In the genomic region with DNA sequence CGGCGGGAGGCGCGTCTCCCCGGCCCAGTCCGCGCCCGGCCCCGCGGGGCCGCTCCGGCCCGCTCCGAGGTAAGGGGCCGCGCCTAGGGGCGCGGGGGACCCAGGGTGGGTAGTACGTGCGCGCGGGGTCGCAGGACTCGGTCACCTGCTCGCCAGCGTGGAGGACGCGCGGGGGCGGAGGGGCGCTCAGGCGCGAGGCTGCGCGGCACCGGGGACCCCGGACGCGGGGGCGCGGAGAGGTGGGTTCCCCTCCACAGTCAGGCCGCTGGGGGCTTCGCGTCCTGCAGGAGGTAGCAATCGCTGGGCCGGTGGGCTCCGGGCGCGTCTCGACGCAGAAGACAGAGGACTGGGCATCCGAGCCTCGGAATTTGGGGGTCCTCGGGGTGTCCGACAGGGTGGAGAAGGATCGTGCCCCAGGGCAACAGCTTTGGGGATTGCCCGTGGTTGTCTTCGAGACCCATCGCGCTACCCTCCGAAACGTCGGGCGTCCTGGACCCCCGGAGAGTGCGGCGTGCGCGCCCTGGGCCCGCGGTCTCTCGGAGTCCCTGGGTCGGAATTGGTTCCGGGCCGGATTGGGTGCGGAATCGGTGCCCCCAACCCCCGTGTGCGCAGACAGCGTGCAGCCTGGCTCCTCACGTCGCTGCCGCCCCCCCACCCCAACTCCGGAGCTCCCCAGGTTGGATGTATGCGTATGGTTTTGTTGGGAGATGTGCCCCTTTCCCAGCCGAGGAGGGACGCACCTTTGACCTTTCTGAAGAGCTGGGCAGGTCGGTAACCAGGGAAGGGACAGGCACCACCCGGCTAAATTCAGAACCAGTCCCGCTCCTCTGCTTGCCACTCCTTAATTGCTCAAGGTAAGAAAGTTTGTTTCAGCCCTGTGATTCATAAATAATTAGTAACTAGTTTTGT, we compare ENCODE assay signal across 8 cellular contexts. TPM values are rescaled to one million over a fixed set of nuclear protein-coding genes. Genes with fewer than 3 reads are reported as not detected.
DNase-seq lines count a peak whose midpoint lies in the region; ATAC-seq, FAIRE-seq and TF ChIP-seq lines count a peak whose summit lies in the region.

No MANE protein-coding gene starts in this region.

- CTCF ChIA-PET in A549 (lab: Yijun Ruan, JAX) (interaction anchor here (0.6 to 8.9 kb wide), 15 partner anchors 24 to 385 kb away, joined by 3 to 76 read pairs (median 4); no protein-coding TSS in a partner anchor), PC-3 (lab: Charles Lee) (interaction anchor here (0.6 to 1.1 kb wide), 4 partner anchors 53 to 90 kb away, joined by 3 to 8 read pairs (median 4); no protein-coding TSS in a partner anchor)

- H3K27ac ChIP-seq in A549 (peak overlapping the region; percentile 97 to 98), PC-3 (ENCODE audit: low read length) (peak overlapping the region; percentile 73), ectodermal cell (ENCODE audit: insufficient read depth, low read depth, low read length, poor library complexity, severe bottlenecking) (no peak overlapping the region), muscle layer of colon (ENCODE audit: low read depth, low read length) (no peak overlapping the region), substantia nigra (ENCODE audit: low read depth, low read length, poor library complexity, severe bottlenecking) (no peak overlapping the region)

- POLR2A ChIA-PET in A549 (lab: Yijun Ruan, JAX), result interaction anchor here (1.1 to 2.4 kb wide), 4 partner anchors 75 to 181 kb away, joined by 3 to 16 read pairs (median 8); a partner anchor contains a TSS
- POLR2A ChIA-PET in PC-3 (lab: Charles Lee; ENCODE audit: unreplicated experiment), result interaction anchor here (0.6 to 0.7 kb wide), 2 partner anchors 36 to 39 kb away, joined by 9 to 15 read pairs; no protein-coding TSS in a partner anchor

- H3K4me3 ChIP-seq in A549, result peak overlapping the region; percentile 96
- H3K4me3 ChIP-seq in PC-3 (ENCODE audit: low read length), result peak overlapping the region; percentile 93
- H3K4me3 ChIP-seq in ectodermal cell (ENCODE audit: insufficient read depth, low read depth, low read length), result peak overlapping the region; percentile 50
- peak overlapping the region; percentile 58 to 61 for H3K4me3 ChIP-seq in muscle layer of colon (ENCODE audit: low read depth in 1 of 2, low read length in 2 of 2)

- DNase-seq in A549 (ENCODE audit: low read depth in 1 of 2, low spot score in 1 of 2) (no peak), PC-3 (no peak), substantia nigra (lab: John Stamatoyannopoulos, UW) (no peak), epidermal melanocyte (ENCODE audit: insufficient read length, low spot score) (no peak), NCI-H774 (lab: John Stamatoyannopoulos, UW) (no peak)

- peaks cover 41% of the 10 kb centered on the region for H4K20me1 ChIP-seq in PC-3 (ENCODE audit: low read length)

- no peaks in the 10 kb centered on the region for H3K27me3 ChIP-seq in PC-3 (ENCODE audit: low read length)
- H3K27me3 ChIP-seq in ectodermal cell (ENCODE audit: control insufficient read depth, insufficient read depth, low read length, poor library complexity, severe bottlenecking), result peaks cover 70% of the 10 kb centered on the region
- H3K27me3 ChIP-seq in muscle layer of colon (ENCODE audit: control insufficient read depth in 1 of 2, insufficient read depth in 2 of 2, low read length in 2 of 2), result no peaks in the 10 kb centered on the region

- ATAC-seq in A549, result no peak; a peak in 1 of 6 replicates
- ATAC-seq in PC-3, result no peak
- ATAC-seq in HG03432 (IDR thresholded peaks at IDR 0.05; ENCODE audit: unreplicated experiment), result no peak

- no peaks in the 10 kb centered on the region for H3F3A ChIP-seq in PC-3 (ENCODE audit: low read length, unreplicated experiment)

- H3K79me2 ChIP-seq in PC-3 (ENCODE audit: low read length), result peaks cover 63% of the 10 kb centered on the region

- H3K9me3 ChIP-seq in A549 (no peaks in the 10 kb centered on the region), PC-3 (ENCODE audit: low read length) (no peaks in the 10 kb centered on the region), ectodermal cell (ENCODE audit: control insufficient read depth, low read length) (no peaks in the 10 kb centered on the region), muscle layer of colon (ENCODE audit: low read length) (no peaks in the 10 kb centered on the region)

- H3K4me2 ChIP-seq in A549 (peak overlapping the region; percentile 91), PC-3 (ENCODE audit: low read length) (peak overlapping the region; percentile 85)

- H3K9ac ChIP-seq in PC-3 (ENCODE audit: low read length) (peak overlapping the region; percentile 96), muscle layer of colon (ENCODE audit: low read length) (no peak overlapping the region)

- H3K9me2 ChIP-seq in PC-3 (replicated peaks; ENCODE audit: low read length), result no peaks in the 10 kb centered on the region

- 1% methylated on average over 32 of the region's 90 CpGs for WGBS in A549 (ENCODE audit: missing lambda C conversion rate)
- 1% methylated on average over 90 of the region's 90 CpGs for WGBS in ectodermal cell, 2 experiments

- no peak for TF ChIP-seq EP300 in A549 (IDR thresholded peaks at IDR 0.05)

- TF ChIP-seq CTCF in A549 (IDR thresholded peaks at IDR 0.05) (no peak; the same call in 2 of the 3 replicates), PC-3 (conservative IDR thresholded peaks at IDR 0.05; ENCODE audit: low read depth, low read length) (no peak)

- H2AFZ ChIP-seq in PC-3 (ENCODE audit: low read length), result no peak overlapping the region; the same call in 1 of the 2 replicates

- intact Hi-C loops in PC-3 (cut with micrococcal nuclease), result no loop called here

- peaks cover 43% of the 10 kb centered on the region for H3K4me1 ChIP-seq in A549
- H3K4me1 ChIP-seq in PC-3 (ENCODE audit: insufficient read depth, low read length), result peaks cover 44% of the 10 kb centered on the region
- peaks cover 11% of the 10 kb centered on the region for H3K4me1 ChIP-seq in ectodermal cell (ENCODE audit: control insufficient read depth, insufficient read depth, low read length)
- H3K4me1 ChIP-seq in muscle layer of colon (ENCODE audit: insufficient read depth, low read length), result peaks cover 5% of the 10 kb centered on the region

- H3K36me3 ChIP-seq in PC-3 (ENCODE audit: low read depth, low read length), result peaks cover 5% of the 10 kb centered on the region; the same call in 1 of the 2 replicates
- H3K36me3 ChIP-seq in ectodermal cell (ENCODE audit: control insufficient read depth, insufficient read depth, low read length), result no peaks in the 10 kb centered on the region
- H3K36me3 ChIP-seq in muscle layer of colon (ENCODE audit: insufficient read depth, low read length), result no peaks in the 10 kb centered on the region

- no peak for TF ChIP-seq RAD21 in A549 (conservative IDR thresholded peaks at IDR 0.05 in 1 of 2, IDR thresholded peaks at IDR 0.05 in 1 of 2)

- no peak for TF ChIP-seq POLR2A in A549 (IDR thresholded peaks at IDR 0.05; ENCODE audit: low read length)

- no TSS peak for BruUV-seq in PC-3 (replicated peaks; lab: Mats Ljungman, UMichigan)

- no peak for FAIRE-seq in A549 (lab: Jason Lieb, UNC)

TF ChIP-seq in A549, 52 proteins besides CTCF, POLR2A, EP300 and RAD21:
- TF ChIP-seq PHF8 (IDR thresholded peaks at IDR 0.05; ENCODE audit: borderline replicate concordance, low read depth) (peak; percentile 26; the same call in 1 of the 2 replicates), MYC (IDR thresholded peaks at IDR 0.05; ENCODE audit: borderline replicate concordance, low read length) (no peak)
- TF ChIP-seq, protein P1, sequence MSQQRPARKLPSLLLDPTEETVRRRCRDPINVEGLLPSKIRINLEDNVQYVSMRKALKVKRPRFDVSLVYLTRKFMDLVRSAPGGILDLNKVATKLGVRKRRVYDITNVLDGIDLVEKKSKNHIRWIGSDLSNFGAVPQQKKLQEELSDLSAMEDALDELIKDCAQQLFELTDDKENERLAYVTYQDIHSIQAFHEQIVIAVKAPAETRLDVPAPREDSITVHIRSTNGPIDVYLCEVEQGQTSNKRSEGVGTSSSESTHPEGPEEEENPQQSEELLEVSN (IDR thresholded peaks at IDR 0.05; ENCODE audit: borderline replicate concordance, low read depth), result 0 out of 2 replicates have a peak, but pooled peaks have one; percentile 22

RNA-seq across cellular contexts. Expression of a gene that starts 0.7 kb away (rescaled TPM):
- 56.1 and 106 TPM in 2 replicates for polyA plus RNA-seq in A549 (2011; rRNA removed)
- polyA plus RNA-seq in A549 (2012; cell fraction: cytosol; rRNA removed), result 51.6 and 76.5 TPM in 2 replicates
- 147 and 167 TPM in 2 replicates for polyA plus RNA-seq in A549 (2012; cell fraction: nucleus; rRNA removed)
- polyA plus RNA-seq in A549 (2017; fragmentation: RNase III; extraction: RNeasy Plus Mini Kit Qiagen cat#74134 plus additional on column Dnase treatment), result 27.5 to 31.5 TPM (median 31.4 TPM) in 3 replicates
- polyA minus RNA-seq in A549 (2011; rRNA and poly(A)+ RNA removed), result 73.2 and 96.6 TPM in 2 replicates
- total RNA-seq in PC-3 (2014; rRNA removed), result 54.8 and 55.4 TPM in 2 replicates
- 1.4 TPM for polyA plus RNA-seq in ectodermal cell (2013, experiment 1 of 4)
- polyA plus RNA-seq in ectodermal cell (2013, experiment 2 of 4), result 1.4 TPM
- 0.85 TPM for polyA plus RNA-seq in ectodermal cell (2013, experiment 3 of 4)
- 0.61 TPM for polyA plus RNA-seq in ectodermal cell (2013, experiment 4 of 4)

Comparison
In these comparisons a context has a peak if more than half of its experiments do, and no peak if none do; other contexts are left out.
1. H3K27ac ChIP-seq: peak in A549 (2 of 2) and PC-3 (single experiment); none in ectodermal cell (single experiment), muscle layer of colon (single experiment) and substantia nigra (single experiment).
2. Peak in every context shown above with its lines, with median percentiles within 50 percentile points of each other: H3K4me3 ChIP-seq.